ENCODE assay signal across 19 cellular contexts in genomic region chr22:41260871-41261270, GRCh38. TPM values are rescaled to one million over a fixed set of nuclear protein-coding genes. Genes with fewer than 3 reads are reported as not detected.
DNase-seq lines count a peak whose midpoint lies in the region; ATAC-seq and TF ChIP-seq lines count a peak whose summit lies in the region.
"Had no signal": no experiment of that assay in that cellular context is flagged by ENCODE, and none has a peak within 500 bp of the region (broad histone marks: within the 10 kb centered on the region; RNA-seq: fewer than 3 reads in every experiment).

No MANE protein-coding gene starts in this region.

- H3K4me3 ChIP-seq in breast epithelium: no peak overlapping the region
- H3K4me3 ChIP-seq: GM23248, HAP-1 had no signal

- H3K4me1 Mint-ChIP-seq in MCF 10A (ENCODE audit: insufficient read depth, unreplicated experiment): peaks cover 9% of the 10 kb centered on the region
- peaks cover 6% of the 10 kb centered on the region for H3K4me1 Mint-ChIP-seq in central memory CD8-positive, alpha-beta T cell

- CTCF ChIA-PET in MCF 10A (lab: Yijun Ruan, JAX): no interaction called here

- H3K27me3 ChIP-seq in breast epithelium: no peaks in the 10 kb centered on the region

- no peaks in the 10 kb centered on the region for H3K36me3 ChIP-seq in breast epithelium

- no peaks in the 10 kb centered on the region for H3K27me3 Mint-ChIP-seq in MCF 10A (ENCODE audit: insufficient read depth, unreplicated experiment)
- no peaks in the 10 kb centered on the region for H3K27me3 Mint-ChIP-seq in central memory CD8-positive, alpha-beta T cell

- no peaks in the 10 kb centered on the region for H3K9me3 Mint-ChIP-seq in MCF 10A (ENCODE audit: unreplicated experiment)
- H3K9me3 Mint-ChIP-seq in central memory CD8-positive, alpha-beta T cell: no peaks in the 10 kb centered on the region

- H3K27ac ChIP-seq in breast epithelium: peak overlapping the region; percentile 69 to 83
- H3K27ac ChIP-seq: GM23248 had no signal

- POLR2A ChIA-PET in MCF 10A (lab: Yijun Ruan, JAX): interaction anchor here (0.9 to 1.9 kb wide), 2 partner anchors 14 to 26 kb away, joined by 3 to 4 read pairs; no protein-coding TSS in a partner anchor

- no peak overlapping the region for H3K27ac Mint-ChIP-seq in MCF 10A (ENCODE audit: low read depth, unreplicated experiment)
- H3K27ac Mint-ChIP-seq in central memory CD8-positive, alpha-beta T cell (ENCODE audit: low read depth): peak overlapping the region; percentile 55

- no peaks in the 10 kb centered on the region for H3K4me1 ChIP-seq in breast epithelium
- H3K4me1 ChIP-seq: HAP-1 had no signal

- no peak for ATAC-seq in central memory CD8-positive, alpha-beta T cell (replicated peaks; ENCODE audit: extremely low read depth, poor library complexity, severe bottlenecking)
- peak; percentile 92 for ATAC-seq in left ventricle myocardium superior

- H3K9me3 ChIP-seq in breast epithelium: no peaks in the 10 kb centered on the region
- H3K9me3 ChIP-seq: HAP-1 had no signal

- no peak for DNase-seq in breast epithelium (ENCODE audit: low spot score in 2 of 2)
- DNase-seq in MCF 10A (ENCODE audit: unreplicated experiment): no peak
- DNase-seq in central memory CD8-positive, alpha-beta T cell (ENCODE audit: low spot score in 2 of 2): no peak
- peak; percentile 90 for DNase-seq in left ventricle myocardium superior
- no peak for DNase-seq in NCI-H774 (lab: John Stamatoyannopoulos, UW)
- DNase-seq in NOMO-1 treated with dmso at 0.1 percent for 144 hours (lab: John Stamatoyannopoulos, UW; ENCODE audit: unreplicated experiment): no peak
- DNase-seq in middle frontal gyrus (ENCODE audit: extremely low spot score, low spot score): no peak
- DNase-seq in GM19238 (ENCODE audit: insufficient read length, low spot score): no peak
- DNase-seq: 8988T, GF-D8, GM23248, NCI-H1105, NCI-H1694, NCI-H2107, NCI-H2227 treated with DMSO at 0.1 percent for 48 hours, NCI-H510A treated with DMSO at 0.1 percent for 48 hours, NCI-H82 had no signal

- no TSS peak for BruUV-seq in MCF 10A (replicated peaks; lab: Mats Ljungman, UMichigan)

- H3K36me3 Mint-ChIP-seq in MCF 10A (ENCODE audit: insufficient read depth, unreplicated experiment): peaks cover 85% of the 10 kb centered on the region
- H3K36me3 Mint-ChIP-seq in central memory CD8-positive, alpha-beta T cell (ENCODE audit: insufficient read depth): peaks cover 36% of the 10 kb centered on the region

- no peak for TF ChIP-seq POLR2A in breast epithelium (IDR thresholded peaks at IDR 0.05)

- intact Hi-C loops in breast epithelium (cut with DNase I; ENCODE audit: low total_unique reads): no loop called here
- intact Hi-C loops in MCF 10A (cut with micrococcal nuclease): no loop called here
- intact Hi-C loops in left ventricle myocardium superior (cut with micrococcal nuclease): no loop called here

- no peak for TF ChIP-seq CTCF in breast epithelium (IDR thresholded peaks at IDR 0.05)
- TF ChIP-seq CTCF in MCF 10A (IDR thresholded peaks at IDR 0.05; ENCODE audit: unreplicated experiment): no peak

- H3K4me3 Mint-ChIP-seq in MCF 10A (ENCODE audit: unreplicated experiment): no peak overlapping the region
- H3K4me3 Mint-ChIP-seq in central memory CD8-positive, alpha-beta T cell: no peak overlapping the region

RNA-seq across cellular contexts. Expression of gene CHADL, which starts 20.1 kb away (rescaled TPM):
- total RNA-seq in breast epithelium (1 to 10 TPM; 1.3 to 3.7 (median 1.4) TPM), MCF 10A (2022) (0.51 and 0.52 TPM in 2 replicates), left ventricle myocardium superior (25.4 TPM)
- total RNA-seq: RPMI7951 had no signal

RNA-seq across cellular contexts. Expression of gene RANGAP1, which starts 25.1 kb away (rescaled TPM):
- total RNA-seq in breast epithelium (10 to 100 TPM; 29.8 to 54.1 (median 51.2) TPM), MCF 10A (2022) (84.7 and 117 TPM in 2 replicates), left ventricle myocardium superior (46.2 TPM)

RNA-seq across cellular contexts. Expression of gene ZC3H7B, which starts 40.5 kb away (rescaled TPM):
- total RNA-seq in breast epithelium (10 to 100 TPM; 24.0 to 33.1 (median 32.2) TPM), MCF 10A (2022) (42.9 and 53.4 TPM in 2 replicates), left ventricle myocardium superior (47.6 TPM)

RNA-seq across cellular contexts. Expression of gene L3MBTL2, which starts 55.8 kb away (rescaled TPM):
- total RNA-seq in breast epithelium (10 to 100 TPM; 13.1 to 22.5 (median 17.0) TPM), MCF 10A (2022) (28.7 and 30.0 TPM in 2 replicates), left ventricle myocardium superior (18.2 TPM)
